ENCODE assay signal across 2 cellular contexts in the genomic region with DNA sequence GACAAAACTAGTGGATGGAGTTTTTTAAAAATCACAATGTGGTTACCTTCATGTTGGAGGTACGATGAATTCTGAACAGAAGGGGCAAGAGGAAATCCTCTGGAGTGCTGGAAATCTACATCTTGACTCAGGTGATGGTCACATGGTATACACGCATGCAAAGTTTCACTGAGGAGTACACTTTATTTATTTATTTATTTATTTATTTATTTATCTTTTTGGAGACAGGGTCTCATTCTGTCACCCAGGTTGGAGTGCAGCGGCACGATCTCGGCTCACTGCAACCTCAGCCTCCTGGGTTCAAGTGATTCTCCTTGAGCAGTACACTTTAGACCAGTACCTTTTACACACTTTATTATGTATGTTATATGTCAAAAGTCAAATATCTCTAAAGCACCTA.
TF ChIP-seq lines count a peak whose summit lies in the region.

No MANE protein-coding gene starts in this region.

TF ChIP-seq in HCT116, 20 proteins besides CTCF, POLR2A, EP300 and RAD21:
- TF ChIP-seq SRF (IDR thresholded peaks at IDR 0.05; ENCODE audit: low read depth) = no peak
- TF ChIP-seq, protein P1, sequence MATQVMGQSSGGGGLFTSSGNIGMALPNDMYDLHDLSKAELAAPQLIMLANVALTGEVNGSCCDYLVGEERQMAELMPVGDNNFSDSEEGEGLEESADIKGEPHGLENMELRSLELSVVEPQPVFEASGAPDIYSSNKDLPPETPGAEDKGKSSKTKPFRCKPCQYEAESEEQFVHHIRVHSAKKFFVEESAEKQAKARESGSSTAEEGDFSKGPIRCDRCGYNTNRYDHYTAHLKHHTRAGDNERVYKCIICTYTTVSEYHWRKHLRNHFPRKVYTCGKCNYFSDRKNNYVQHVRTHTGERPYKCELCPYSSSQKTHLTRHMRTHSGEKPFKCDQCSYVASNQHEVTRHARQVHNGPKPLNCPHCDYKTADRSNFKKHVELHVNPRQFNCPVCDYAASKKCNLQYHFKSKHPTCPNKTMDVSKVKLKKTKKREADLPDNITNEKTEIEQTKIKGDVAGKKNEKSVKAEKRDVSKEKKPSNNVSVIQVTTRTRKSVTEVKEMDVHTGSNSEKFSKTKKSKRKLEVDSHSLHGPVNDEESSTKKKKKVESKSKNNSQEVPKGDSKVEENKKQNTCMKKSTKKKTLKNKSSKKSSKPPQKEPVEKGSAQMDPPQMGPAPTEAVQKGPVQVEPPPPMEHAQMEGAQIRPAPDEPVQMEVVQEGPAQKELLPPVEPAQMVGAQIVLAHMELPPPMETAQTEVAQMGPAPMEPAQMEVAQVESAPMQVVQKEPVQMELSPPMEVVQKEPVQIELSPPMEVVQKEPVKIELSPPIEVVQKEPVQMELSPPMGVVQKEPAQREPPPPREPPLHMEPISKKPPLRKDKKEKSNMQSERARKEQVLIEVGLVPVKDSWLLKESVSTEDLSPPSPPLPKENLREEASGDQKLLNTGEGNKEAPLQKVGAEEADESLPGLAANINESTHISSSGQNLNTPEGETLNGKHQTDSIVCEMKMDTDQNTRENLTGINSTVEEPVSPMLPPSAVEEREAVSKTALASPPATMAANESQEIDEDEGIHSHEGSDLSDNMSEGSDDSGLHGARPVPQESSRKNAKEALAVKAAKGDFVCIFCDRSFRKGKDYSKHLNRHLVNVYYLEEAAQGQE (IDR thresholded peaks at IDR 0.05; ENCODE audit: low read depth) = no peak
- no peak for TF ChIP-seq SIN3A (IDR thresholded peaks at IDR 0.05; ENCODE audit: low read depth)
- no peak for TF ChIP-seq YY1 (IDR thresholded peaks at IDR 0.05; ENCODE audit: extremely low read depth, insufficient replicate concordance, low read depth, low read length)
- TF ChIP-seq EGR1 (IDR thresholded peaks at IDR 0.05; ENCODE audit: low read depth) = no peak
- TF ChIP-seq EZH2 (IDR thresholded peaks at IDR 0.05) = no peak
- TF ChIP-seq TCF7L2 (IDR thresholded peaks at IDR 0.05; ENCODE audit: borderline replicate concordance, extremely low read depth, insufficient read depth, insufficient read length) = no peak
- TF ChIP-seq ELF1 (IDR thresholded peaks at IDR 0.05; ENCODE audit: borderline replicate concordance, low read depth) = no peak
- no peak for TF ChIP-seq CEBPB (IDR thresholded peaks at IDR 0.05; ENCODE audit: low read depth)
- TF ChIP-seq, protein P2, sequence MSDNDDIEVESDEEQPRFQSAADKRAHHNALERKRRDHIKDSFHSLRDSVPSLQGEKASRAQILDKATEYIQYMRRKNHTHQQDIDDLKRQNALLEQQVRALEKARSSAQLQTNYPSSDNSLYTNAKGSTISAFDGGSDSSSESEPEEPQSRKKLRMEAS (IDR thresholded peaks at IDR 0.05) = no peak
- TF ChIP-seq, protein P3, sequence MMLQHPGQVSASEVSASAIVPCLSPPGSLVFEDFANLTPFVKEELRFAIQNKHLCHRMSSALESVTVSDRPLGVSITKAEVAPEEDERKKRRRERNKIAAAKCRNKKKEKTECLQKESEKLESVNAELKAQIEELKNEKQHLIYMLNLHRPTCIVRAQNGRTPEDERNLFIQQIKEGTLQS (IDR thresholded peaks at IDR 0.05) = no peak
- no peak for TF ChIP-seq FOSL1 (IDR thresholded peaks at IDR 0.05; ENCODE audit: low read depth)
- no peak; the same call in 1 of the 2 replicates for TF ChIP-seq POLR2AphosphoS5 (IDR thresholded peaks at IDR 0.05; ENCODE audit: low read depth, low read length)
- TF ChIP-seq SP1 (IDR thresholded peaks at IDR 0.05; ENCODE audit: low read depth) = no peak
- TF ChIP-seq ZFX (IDR thresholded peaks at IDR 0.05) = no peak
- TF ChIP-seq, protein P4, sequence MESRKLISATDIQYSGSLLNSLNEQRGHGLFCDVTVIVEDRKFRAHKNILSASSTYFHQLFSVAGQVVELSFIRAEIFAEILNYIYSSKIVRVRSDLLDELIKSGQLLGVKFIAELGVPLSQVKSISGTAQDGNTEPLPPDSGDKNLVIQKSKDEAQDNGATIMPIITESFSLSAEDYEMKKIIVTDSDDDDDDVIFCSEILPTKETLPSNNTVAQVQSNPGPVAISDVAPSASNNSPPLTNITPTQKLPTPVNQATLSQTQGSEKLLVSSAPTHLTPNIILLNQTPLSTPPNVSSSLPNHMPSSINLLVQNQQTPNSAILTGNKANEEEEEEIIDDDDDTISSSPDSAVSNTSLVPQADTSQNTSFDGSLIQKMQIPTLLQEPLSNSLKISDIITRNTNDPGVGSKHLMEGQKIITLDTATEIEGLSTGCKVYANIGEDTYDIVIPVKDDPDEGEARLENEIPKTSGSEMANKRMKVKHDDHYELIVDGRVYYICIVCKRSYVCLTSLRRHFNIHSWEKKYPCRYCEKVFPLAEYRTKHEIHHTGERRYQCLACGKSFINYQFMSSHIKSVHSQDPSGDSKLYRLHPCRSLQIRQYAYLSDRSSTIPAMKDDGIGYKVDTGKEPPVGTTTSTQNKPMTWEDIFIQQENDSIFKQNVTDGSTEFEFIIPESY (IDR thresholded peaks at IDR 0.05; ENCODE audit: extremely low read depth, insufficient replicate concordance, low read length) = no peak
- TF ChIP-seq JUND (IDR thresholded peaks at IDR 0.05) = no peak
- TF ChIP-seq EZH2phosphoT487 (IDR thresholded peaks at IDR 0.05; ENCODE audit: borderline replicate concordance) = no peak
- TF ChIP-seq CBX3 (IDR thresholded peaks at IDR 0.05; ENCODE audit: low read depth) = no peak
- no peak for TF ChIP-seq ZNF274 (IDR thresholded peaks at IDR 0.05; ENCODE audit: low read depth, low read length)

TF ChIP-seq in SK-N-SH, 30 proteins besides CTCF, POLR2A, EP300 and RAD21:
- TF ChIP-seq, protein P5, sequence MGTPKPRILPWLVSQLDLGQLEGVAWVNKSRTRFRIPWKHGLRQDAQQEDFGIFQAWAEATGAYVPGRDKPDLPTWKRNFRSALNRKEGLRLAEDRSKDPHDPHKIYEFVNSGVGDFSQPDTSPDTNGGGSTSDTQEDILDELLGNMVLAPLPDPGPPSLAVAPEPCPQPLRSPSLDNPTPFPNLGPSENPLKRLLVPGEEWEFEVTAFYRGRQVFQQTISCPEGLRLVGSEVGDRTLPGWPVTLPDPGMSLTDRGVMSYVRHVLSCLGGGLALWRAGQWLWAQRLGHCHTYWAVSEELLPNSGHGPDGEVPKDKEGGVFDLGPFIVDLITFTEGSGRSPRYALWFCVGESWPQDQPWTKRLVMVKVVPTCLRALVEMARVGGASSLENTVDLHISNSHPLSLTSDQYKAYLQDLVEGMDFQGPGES (IDR thresholded peaks at IDR 0.05; ENCODE audit: low read depth, low read length) = no peak
- TF ChIP-seq SIN3A (IDR thresholded peaks at IDR 0.05; ENCODE audit: borderline replicate concordance, low read depth, low read length) (no peak), TCF12 (IDR thresholded peaks at IDR 0.05) (no peak), RFX5 (IDR thresholded peaks at IDR 0.05; ENCODE audit: low read length) (no peak), TEAD4 (IDR thresholded peaks at IDR 0.05; ENCODE audit: borderline replicate concordance, insufficient read depth) (no peak), RXRA (IDR thresholded peaks at IDR 0.05; ENCODE audit: borderline replicate concordance, low read depth) (no peak)
- TF ChIP-seq, protein P6, sequence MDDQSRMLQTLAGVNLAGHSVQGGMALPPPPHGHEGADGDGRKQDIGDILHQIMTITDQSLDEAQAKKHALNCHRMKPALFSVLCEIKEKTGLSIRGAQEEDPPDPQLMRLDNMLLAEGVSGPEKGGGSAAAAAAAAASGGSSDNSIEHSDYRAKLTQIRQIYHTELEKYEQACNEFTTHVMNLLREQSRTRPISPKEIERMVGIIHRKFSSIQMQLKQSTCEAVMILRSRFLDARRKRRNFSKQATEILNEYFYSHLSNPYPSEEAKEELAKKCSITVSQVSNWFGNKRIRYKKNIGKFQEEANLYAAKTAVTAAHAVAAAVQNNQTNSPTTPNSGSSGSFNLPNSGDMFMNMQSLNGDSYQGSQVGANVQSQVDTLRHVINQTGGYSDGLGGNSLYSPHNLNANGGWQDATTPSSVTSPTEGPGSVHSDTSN (IDR thresholded peaks at IDR 0.05) = no peak
